29 cellular contexts compared by ENCODE assay signal in genomic region chr4:159369256-159369655, GRCh38.
"Had no signal": no experiment of that assay in that cellular context is flagged by ENCODE, and none has a peak within 500 bp of the region (broad histone marks: within the 10 kb centered on the region; RNA-seq: fewer than 3 reads in every experiment).

No MANE protein-coding gene starts in this region.

- H3K4me3 ChIP-seq: pancreas, prostate gland, skin epidermis, smooth muscle cell, spleen, suprapubic skin, testis, tibial artery, transverse colon, upper lobe of right lung, uterus had no signal

- H3K4me3 Mint-ChIP-seq: naive B cell; naive thymus-derived CD8-positive, alpha-beta T cell; natural killer cell treated with Interleukin-12 subunit alpha and Interleukin-12 subunit beta and Interleukin-15 and Interleukin-18, amount 100 ng/mL, for 72 hours; nephron progenitor cell; stimulated activated memory B cell treated with anti-CD40 and anti-IgM and Interleukin-4, amounts not matched to agents 10 μg/mL and 1 μg/mL and 100 μg/mL, for 72 hours; stimulated activated naive CD8-positive, alpha-beta T cell treated with anti-CD3 and anti-CD28 coated beads, Interleukin-15, amount 100 ng/mL, for 72 hours; type B pancreatic cell had no signal

- H3K4me1 Mint-ChIP-seq: naive thymus-derived CD8-positive, alpha-beta T cell; stimulated activated naive CD8-positive, alpha-beta T cell treated with anti-CD3 and anti-CD28 coated beads, Interleukin-15, amount 100 ng/mL, for 72 hours had no signal

- H3K27ac ChIP-seq: neutrophil, pancreas, prostate gland, skin epidermis, suprapubic skin, testis, tibial artery, transverse colon, upper lobe of right lung, uterus had no signal

- ATAC-seq: naive thymus-derived CD8-positive, alpha-beta T cell; natural killer cell treated with Interleukin-12 subunit alpha and Interleukin-12 subunit beta and Interleukin-15 and Interleukin-18, amount 100 ng/mL, for 72 hours; pancreas; sciatic nerve; stimulated activated memory B cell treated with anti-CD40 and anti-IgM and Interleukin-4, amounts not matched to agents 10 μg/mL and 1 μg/mL and 100 μg/mL, for 72 hours; stimulated activated naive CD8-positive, alpha-beta T cell treated with anti-CD3 and anti-CD28 coated beads, Interleukin-15, amount 100 ng/mL, for 72 hours; stimulated activated naive CD8-positive, alpha-beta T cell treated with anti-CD3 and anti-CD28 coated beads, Interleukin-15, Interleukin-2, amounts not matched to agents 100 U/mL and 50 U/mL, for 24 hours; upper lobe of right lung had no signal

- H3K36me3 ChIP-seq: neutrophil, pancreas, prostate gland, spleen, suprapubic skin, tibial artery, transverse colon, upper lobe of right lung, uterus had no signal

- DNase-seq: naive B cell; naive thymus-derived CD8-positive, alpha-beta T cell; nephron progenitor cell; nucleus accumbens; pancreas; spleen; stimulated activated CD4-positive, alpha-beta T cell treated with anti-CD3 and anti-CD28 coated beads, Interleukin-12 subunit alpha, Interleukin-12 subunit beta, amount 100 ng/mL, for 4 hours; stimulated activated CD4-positive, alpha-beta T cell treated with anti-CD3 and anti-CD28 coated beads, Interleukin-1b, Interleukin-23, amount 100 ng/mL, for 48 hours; stimulated activated CD4-positive, alpha-beta T cell treated with anti-CD3 and anti-CD28 coated beads, Interleukin-4, amount 100 ng/mL, for 1 hour; stimulated activated CD4-positive, alpha-beta T cell treated with anti-CD3 and anti-CD28 coated beads, Interleukin-4, amount 100 ng/mL, for 4 hours; stimulated activated CD8-positive, alpha-beta memory T cell treated with anti-CD3 and anti-CD28 coated beads, Interleukin-4, amount 100 ng/mL, for 48 hours; stimulated activated naive CD4-positive, alpha-beta T cell; stimulated activated naive CD8-positive, alpha-beta T cell treated with anti-CD3 and anti-CD28 coated beads, Interleukin-15, amount 100 ng/mL, for 72 hours; stimulated activated naive CD8-positive, alpha-beta T cell treated with anti-CD3 and anti-CD28 coated beads, Interleukin-15, Interleukin-2, amounts not matched to agents 100 U/mL and 50 U/mL, for 24 hours; substantia nigra; testis; tibial artery; transverse colon; upper lobe of right lung; uterus had no signal

- H3K4me2 ChIP-seq: smooth muscle cell had no signal

- H3K9me3 ChIP-seq: neutrophil, pancreas, prostate gland, suprapubic skin, testis, tibial artery, transverse colon, upper lobe of right lung, uterus had no signal

- H3K27me3 ChIP-seq: pancreas, spleen, suprapubic skin, testis, tibial artery, transverse colon, upper lobe of right lung, uterus had no signal

- H3K9me3 Mint-ChIP-seq: naive B cell; stimulated activated memory B cell treated with anti-CD40 and anti-IgM and Interleukin-4, amounts not matched to agents 10 μg/mL and 1 μg/mL and 100 μg/mL, for 72 hours; stimulated activated naive CD8-positive, alpha-beta T cell treated with anti-CD3 and anti-CD28 coated beads, Interleukin-15, amount 100 ng/mL, for 72 hours had no signal

- H3K4me1 ChIP-seq: pancreas, prostate gland, testis, transverse colon, upper lobe of right lung, uterus had no signal

- H3K27me3 Mint-ChIP-seq: type B pancreatic cell had no signal

- H3K36me3 Mint-ChIP-seq: naive B cell; natural killer cell treated with Interleukin-12 subunit alpha and Interleukin-12 subunit beta and Interleukin-15 and Interleukin-18, amount 100 ng/mL, for 72 hours; stimulated activated memory B cell treated with anti-CD40 and anti-IgM and Interleukin-4, amounts not matched to agents 10 μg/mL and 1 μg/mL and 100 μg/mL, for 72 hours had no signal

- H3K27ac Mint-ChIP-seq: naive B cell; naive thymus-derived CD8-positive, alpha-beta T cell; natural killer cell treated with Interleukin-12 subunit alpha and Interleukin-12 subunit beta and Interleukin-15 and Interleukin-18, amount 100 ng/mL, for 72 hours; nephron progenitor cell; stimulated activated memory B cell treated with anti-CD40 and anti-IgM and Interleukin-4, amounts not matched to agents 10 μg/mL and 1 μg/mL and 100 μg/mL, for 72 hours; stimulated activated naive CD8-positive, alpha-beta T cell treated with anti-CD3 and anti-CD28 coated beads, Interleukin-15, amount 100 ng/mL, for 72 hours; type B pancreatic cell had no signal

- FAIRE-seq: pancreas had no signal
